ENCODE assay signal across 8 cellular contexts in the genomic region with DNA sequence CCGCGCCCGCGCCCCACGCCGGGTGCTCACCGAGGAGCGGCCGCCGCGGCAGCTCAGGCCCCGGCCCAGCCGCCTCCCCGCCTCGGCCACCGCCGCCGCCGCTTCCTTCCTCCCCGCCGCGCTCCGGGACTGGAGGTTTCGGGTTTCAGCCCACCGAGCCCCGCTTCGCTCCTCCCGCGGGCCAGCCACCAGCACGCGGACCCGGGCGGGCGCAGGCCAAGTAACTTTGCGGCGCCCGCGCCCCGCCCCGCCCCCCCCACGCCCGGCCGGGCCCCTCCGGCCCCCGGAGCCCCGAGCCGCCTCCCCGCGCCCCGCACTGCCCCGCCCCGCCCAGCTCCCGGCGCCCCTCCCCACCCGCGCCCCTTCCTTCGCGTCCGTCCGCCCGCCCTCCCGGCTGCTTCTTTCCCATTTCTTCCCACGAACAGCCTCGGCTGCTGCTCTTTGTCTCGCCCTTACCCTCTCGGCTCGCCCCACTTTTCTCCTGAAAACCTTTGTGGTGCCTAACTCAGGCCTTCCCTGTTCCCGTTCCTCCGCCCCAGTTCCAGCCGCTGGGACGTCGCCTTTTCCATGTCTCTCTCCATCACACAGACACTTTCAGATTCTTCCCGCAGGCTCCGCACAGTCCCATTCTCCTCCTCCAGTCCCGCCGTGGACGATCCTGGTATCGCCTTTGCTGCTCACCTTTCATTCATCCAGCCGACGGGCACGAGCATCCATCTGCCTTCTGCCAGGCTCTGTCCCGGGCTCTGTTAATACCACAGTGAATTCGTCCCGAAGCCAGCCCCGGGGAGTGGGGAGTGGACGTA. TPM values are rescaled to one million over a fixed set of nuclear protein-coding genes. Genes with fewer than 3 reads are reported as not detected.
A peak's percentile ranks its signal among the peaks of the same experiment; 100 is the strongest.
DNase-seq lines count a peak whose midpoint lies in the region; ATAC-seq and TF ChIP-seq lines count a peak whose summit lies in the region.

A gene with protein sequence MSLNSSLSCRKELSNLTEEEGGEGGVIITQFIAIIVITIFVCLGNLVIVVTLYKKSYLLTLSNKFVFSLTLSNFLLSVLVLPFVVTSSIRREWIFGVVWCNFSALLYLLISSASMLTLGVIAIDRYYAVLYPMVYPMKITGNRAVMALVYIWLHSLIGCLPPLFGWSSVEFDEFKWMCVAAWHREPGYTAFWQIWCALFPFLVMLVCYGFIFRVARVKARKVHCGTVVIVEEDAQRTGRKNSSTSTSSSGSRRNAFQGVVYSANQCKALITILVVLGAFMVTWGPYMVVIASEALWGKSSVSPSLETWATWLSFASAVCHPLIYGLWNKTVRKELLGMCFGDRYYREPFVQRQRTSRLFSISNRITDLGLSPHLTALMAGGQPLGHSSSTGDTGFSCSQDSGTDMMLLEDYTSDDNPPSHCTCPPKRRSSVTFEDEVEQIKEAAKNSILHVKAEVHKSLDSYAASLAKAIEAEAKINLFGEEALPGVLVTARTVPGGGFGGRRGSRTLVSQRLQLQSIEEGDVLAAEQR (minus strand): TSS at position 222 of the 806 bp plus-strand sequence. CDS start 32,080 bp downstream, outside the sequence.

- no peaks in the 10 kb centered on the region for H3K79me2 ChIP-seq in H9 (ENCODE audit: insufficient read depth, low read length)
- no peaks in the 10 kb centered on the region for H3K79me2 ChIP-seq in OCI-LY1 (ENCODE audit: insufficient read depth, low read length)
- peaks cover 2% of the 10 kb centered on the region for H3K79me2 ChIP-seq in osteoblast (ENCODE audit: insufficient read depth, low read length)

- no peaks in the 10 kb centered on the region for H3K9me2 ChIP-seq in OCI-LY1 (ENCODE audit: low read depth, low read length)

- no peaks in the 10 kb centered on the region for H3K79me1 ChIP-seq in H9 (ENCODE audit: insufficient read depth, low read depth, low read length, poor library complexity, severe bottlenecking)

- H3K36me3 ChIP-seq in OCI-LY1 (ENCODE audit: insufficient read depth, low read length) (no peaks in the 10 kb centered on the region), adipocyte (ENCODE audit: control insufficient read depth, insufficient read depth, low read length, severe bottlenecking) (no peaks in the 10 kb centered on the region), cardiac muscle cell (peaks cover 4% of the 10 kb centered on the region), osteoblast (ENCODE audit: insufficient read depth, low read length) (no peaks in the 10 kb centered on the region)

- no peak within 1 kb of the TSS for H3K4ac ChIP-seq in H9 (ENCODE audit: low read depth, low read length)

- peak within 1 kb of the TSS; percentile 96 for H3K4me2 ChIP-seq in H9 (ENCODE audit: insufficient read depth, insufficient read length, low read length)
- peak within 1 kb of the TSS; percentile 80 for H3K4me2 ChIP-seq in OCI-LY1 (ENCODE audit: low read length)
- peak within 1 kb of the TSS; percentile 97 for H3K4me2 ChIP-seq in osteoblast (ENCODE audit: insufficient read depth, low read length)

- no peak within 1 kb of the TSS for H2BK20ac ChIP-seq in H9 (ENCODE audit: low read depth, low read length, poor library complexity, severe bottlenecking)

- H3K36me3 Mint-ChIP-seq in H9 (ENCODE audit: insufficient read depth in 1 of 3, low read depth in 3 of 3) = peaks cover 2 to 14% (median 5%) of the 10 kb centered on the region in 3 experiments; a peak in 3 of 7 replicates

- H2BK5ac ChIP-seq in H9 (ENCODE audit: insufficient read length, low read length) = no peak within 1 kb of the TSS

- H3K9me3 ChIP-seq in H9 (ENCODE audit: control insufficient read depth, low read depth, low read length) (no peaks in the 10 kb centered on the region), OCI-LY1 (ENCODE audit: low read length) (no peaks in the 10 kb centered on the region), adipocyte (ENCODE audit: control insufficient read depth, low read length) (no peaks in the 10 kb centered on the region), cardiac muscle cell (ENCODE audit: low read depth) (no peaks in the 10 kb centered on the region), osteoblast (ENCODE audit: low read depth, low read length) (no peaks in the 10 kb centered on the region)

- no peaks in the 10 kb centered on the region; a peak in 2 of 5 replicates for H3K9me3 Mint-ChIP-seq in H9

- H2AFZ ChIP-seq in H9 (ENCODE audit: low read length) (peak within 1 kb of the TSS; percentile 26), OCI-LY1 (ENCODE audit: low read length) (no peak within 1 kb of the TSS), osteoblast (ENCODE audit: low read length) (peak within 1 kb of the TSS; percentile 99)

- H3K14ac ChIP-seq in H9 (ENCODE audit: insufficient read depth, low read length) = peak within 1 kb of the TSS; percentile 62; the same call in 1 of the 2 replicates

- no peak within 1 kb of the TSS for H3K56ac ChIP-seq in H9 (ENCODE audit: insufficient read length, low read depth, low read length)

- H3K18ac ChIP-seq in H9 (ENCODE audit: insufficient read length, low read depth, low read length) = peak within 1 kb of the TSS; percentile 59

- H3K9ac ChIP-seq in H9 (ENCODE audit: extremely low read depth, insufficient read length, low read length) = peak within 1 kb of the TSS; percentile 71
- peak within 1 kb of the TSS; percentile 35; the same call in 1 of the 2 replicates for H3K9ac ChIP-seq in OCI-LY1 (ENCODE audit: low read length)
- peak within 1 kb of the TSS; percentile 84 for H3K9ac ChIP-seq in adipocyte (ENCODE audit: low read length)

- no peak within 1 kb of the TSS for H4K8ac ChIP-seq in H9 (replicated peaks; ENCODE audit: insufficient read length, low read depth, low read length)

- H2BK120ac ChIP-seq in H9 (ENCODE audit: low read depth, low read length, poor library complexity, severe bottlenecking) = no peak within 1 kb of the TSS

- H3K27ac Mint-ChIP-seq in H9 = peak within 1 kb of the TSS; percentile 23 to 88 (median 31); a peak in 6 of 7 replicates

- H2BK12ac ChIP-seq in H9 (ENCODE audit: insufficient read length, low read depth, low read length) = no peak within 1 kb of the TSS

- H4K20me1 ChIP-seq in H9 (ENCODE audit: control insufficient read depth, insufficient read depth, insufficient read length) = no peaks in the 10 kb centered on the region
- no peaks in the 10 kb centered on the region for H4K20me1 ChIP-seq in OCI-LY1 (ENCODE audit: insufficient read depth, low read length)
- H4K20me1 ChIP-seq in osteoblast (ENCODE audit: insufficient read depth, low read length) = no peaks in the 10 kb centered on the region

- H3K23ac ChIP-seq in H9 (ENCODE audit: insufficient read length, low read depth, low read length) = no peak within 1 kb of the TSS

- TF ChIP-seq CTCF in C4-2B (conservative IDR thresholded peaks at IDR 0.05) (no peak; the same call in 1 of the 2 replicates), H9 (conservative IDR thresholded peaks at IDR 0.05) (no peak), OCI-LY1 (IDR thresholded peaks at IDR 0.05; ENCODE audit: low read length) (no peak), cardiac muscle cell (IDR thresholded peaks at IDR 0.05; ENCODE audit: low read depth, low read length) (no peak), osteoblast (IDR thresholded peaks at IDR 0.05; ENCODE audit: extremely low read depth, low read depth, low read length) (no peak)

- no peak within 1 kb of the TSS for H2AK5ac ChIP-seq in H9 (ENCODE audit: insufficient read length, low read length)

- ATAC-seq in GM21619 (IDR thresholded peaks at IDR 0.05; ENCODE audit: unreplicated experiment) (no peak), HG03378 (IDR thresholded peaks at IDR 0.05; ENCODE audit: unreplicated experiment) (no peak)

- H3K23me2 ChIP-seq in H9 (ENCODE audit: insufficient read length, low read depth, low read length, poor library complexity, severe bottlenecking) = peaks cover 15% of the 10 kb centered on the region

- peaks cover 2% of the 10 kb centered on the region; the same call in 1 of the 2 replicates for H3K27me3 ChIP-seq in H9 (ENCODE audit: insufficient read depth, low read length)
- no peaks in the 10 kb centered on the region; the same call in 1 of the 2 replicates for H3K27me3 ChIP-seq in OCI-LY1 (ENCODE audit: insufficient read depth, low read length)
- H3K27me3 ChIP-seq in adipocyte (replicated peaks; ENCODE audit: control insufficient read depth, insufficient read depth, low read length) = no peaks in the 10 kb centered on the region
- no peaks in the 10 kb centered on the region for H3K27me3 ChIP-seq in cardiac muscle cell
- H3K27me3 ChIP-seq in osteoblast (ENCODE audit: insufficient read depth, low read length) = no peaks in the 10 kb centered on the region

- peaks cover 1% of the 10 kb centered on the region; the same call in 1 of the 2 replicates for H3K4me1 ChIP-seq in H9 (ENCODE audit: insufficient read depth, low read length)
- H3K4me1 ChIP-seq in OCI-LY1 (ENCODE audit: insufficient read depth, low read length, severe bottlenecking) = peaks cover 21% of the 10 kb centered on the region
- peaks cover 11% of the 10 kb centered on the region for H3K4me1 ChIP-seq in adipocyte (ENCODE audit: control insufficient read depth, insufficient read depth, low read length)
- peaks cover 14% of the 10 kb centered on the region for H3K4me1 ChIP-seq in cardiac muscle cell (ENCODE audit: low read depth)
- H3K4me1 ChIP-seq in osteoblast (ENCODE audit: insufficient read depth, low read length) = peaks cover 8% of the 10 kb centered on the region

- H3K4me3 Mint-ChIP-seq in H9 = peak within 1 kb of the TSS; percentile 92 to 96

- peaks cover 24 to 26% of the 10 kb centered on the region in 2 experiments for H3K4me1 Mint-ChIP-seq in H9

- H3K4me3 ChIP-seq in OCI-LY1 (ENCODE audit: low read depth, low read length, poor library complexity, severe bottlenecking) (peak within 1 kb of the TSS; percentile 61), adipocyte (ENCODE audit: low read length) (peak within 1 kb of the TSS; percentile 94), cardiac muscle cell (peak within 1 kb of the TSS; percentile 76), osteoblast (ENCODE audit: insufficient read depth, low read length) (peak within 1 kb of the TSS; percentile 90)

- H4K5ac ChIP-seq in H9 (ENCODE audit: insufficient read length, low read depth, low read length) = no peak within 1 kb of the TSS

- H3F3A ChIP-seq in OCI-LY1 (ENCODE audit: insufficient read depth, low read length) = no peaks in the 10 kb centered on the region

- H3T11ph ChIP-seq in H9 (ENCODE audit: low read length) = no peak within 1 kb of the TSS

- DNase-seq in H9 (peak; percentile 66), adipocyte (ENCODE audit: low read depth) (peak; percentile 91), cardiac muscle cell (ENCODE audit: low read depth in 1 of 2, low spot score in 1 of 2) (peak; percentile 58 to 88), osteoblast (ENCODE audit: insufficient read length, low spot score, missing footprints) (peak; percentile 95)

- WGBS in H9 (ENCODE audit: extremely low coverage, insufficient read length, low lambda C conversion rate) = no CpG with 5 or more reads among the region's 86 CpGs

- H2BK15ac ChIP-seq in H9 (ENCODE audit: low read depth, low read length) = no peak within 1 kb of the TSS

- H4K91ac ChIP-seq in H9 (ENCODE audit: insufficient read length, low read depth, low read length) = no peak within 1 kb of the TSS

- peaks cover 38% of the 10 kb centered on the region for H3K27me3 Mint-ChIP-seq in H9 (ENCODE audit: low read depth)

- H3K27ac ChIP-seq in C4-2B = peak within 1 kb of the TSS; percentile 68
- H3K27ac ChIP-seq in H9 (ENCODE audit: insufficient read length, low read depth, low read length) = no peak within 1 kb of the TSS
- no peak within 1 kb of the TSS for H3K27ac ChIP-seq in OCI-LY1 (ENCODE audit: low read depth, low read length, poor library complexity, severe bottlenecking)
- peak within 1 kb of the TSS; percentile 82 for H3K27ac ChIP-seq in cardiac muscle cell
- H3K27ac ChIP-seq in osteoblast (ENCODE audit: low read depth, low read length) = peak within 1 kb of the TSS; percentile 59

RNA-seq across cellular contexts. Expression of the gene that starts here (rescaled TPM):
- total RNA-seq in H9 (2021) = 9.9 and 10.6 TPM in 2 replicates
- 15.5 and 17.0 TPM in 2 replicates for total RNA-seq in cardiac muscle cell
- polyA plus RNA-seq in cardiac muscle cell = 27.6 and 29.7 TPM in 2 replicates
- 13.8 TPM in 2 replicates for total RNA-seq in osteoblast

Comparison
In these comparisons a context has a peak if more than half of its experiments do, and no peak if none do; other contexts are left out.
1. H3K27ac ChIP-seq: peak in C4-2B (single experiment), cardiac muscle cell (single experiment) and osteoblast (single experiment); none in H9 (single experiment) and OCI-LY1 (single experiment).
2. Peak in every context shown above with its lines, with median percentiles within 50 percentile points of each other: DNase-seq, H3K4me2 ChIP-seq, H3K9ac ChIP-seq and H3K4me3 ChIP-seq.